ENCODE assay signal across 1 cellular context in genomic region chr2:38163006-38163405, GRCh38.
A peak's percentile ranks its signal among the peaks of the same experiment; 100 is the strongest.
TF ChIP-seq lines count a peak whose summit lies in the region.

No MANE protein-coding gene starts in this region.

TF ChIP-seq in K562, 482 proteins besides CTCF, POLR2A, EP300 and RAD21 (continued from another document):
- TF ChIP-seq, protein P1, sequence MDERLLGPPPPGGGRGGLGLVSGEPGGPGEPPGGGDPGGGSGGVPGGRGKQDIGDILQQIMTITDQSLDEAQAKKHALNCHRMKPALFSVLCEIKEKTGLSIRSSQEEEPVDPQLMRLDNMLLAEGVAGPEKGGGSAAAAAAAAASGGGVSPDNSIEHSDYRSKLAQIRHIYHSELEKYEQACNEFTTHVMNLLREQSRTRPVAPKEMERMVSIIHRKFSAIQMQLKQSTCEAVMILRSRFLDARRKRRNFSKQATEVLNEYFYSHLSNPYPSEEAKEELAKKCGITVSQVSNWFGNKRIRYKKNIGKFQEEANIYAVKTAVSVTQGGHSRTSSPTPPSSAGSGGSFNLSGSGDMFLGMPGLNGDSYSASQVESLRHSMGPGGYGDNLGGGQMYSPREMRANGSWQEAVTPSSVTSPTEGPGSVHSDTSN (CRISPR knock-in tag; IDR thresholded peaks at IDR 0.05; ENCODE audit: low read depth), result no peak
- TF ChIP-seq, protein P1 (tag; conservative IDR thresholded peaks at IDR 0.05; ENCODE audit: low read depth), result peak; percentile 24; the same call in 1 of the 2 replicates
